In genomic region chr1:166975361-166976129, GRCh38 we compare ENCODE assay signal across 8 cellular contexts.
A peak's percentile ranks its signal among the peaks of the same experiment; 100 is the strongest.
DNase-seq lines count a peak whose midpoint lies in the region; ATAC-seq and TF ChIP-seq lines count a peak whose summit lies in the region.

Gene ILDR2, minus strand, starts transcription at chr1:166975540. Its CDS starts 272 bp downstream, at chr1:166975268.

- no peak for TF ChIP-seq EP300 in Ishikawa (IDR thresholded peaks at IDR 0.05; ENCODE audit: borderline replicate concordance)

- DNase-seq in COR-L47 (lab: John Stamatoyannopoulos, UW) (peak; percentile 46), UCSD-AML1 (lab: John Stamatoyannopoulos, UW; ENCODE audit: unreplicated experiment) (peak; percentile 21), T47D (ENCODE audit: low read depth in 1 of 2, low spot score in 1 of 2) (peak; percentile 45 to 68), iris pigment epithelial cell (ENCODE audit: low read depth) (peak; percentile 28), OCI-M2 (lab: John Stamatoyannopoulos, UW; ENCODE audit: unreplicated experiment) (no peak)
- DNase-seq in stimulated activated CD4-positive, alpha-beta T cell treated with anti-CD3 and anti-CD28 coated beads, Interleukin-12 subunit alpha, Interleukin-12 subunit beta, amount 100 ng/mL, for 4 hours: peak; percentile 67

- ATAC-seq in GM21367 (IDR thresholded peaks at IDR 0.05; ENCODE audit: unreplicated experiment): peak; percentile 55

- in situ Hi-C loops in T47D (cut with HindIII; ENCODE audit: low pct_unique_long_range_greater_than_20kb, low sequenced_read_pairs): no loop called here

- no peak for TF ChIP-seq RAD21 in Ishikawa (IDR thresholded peaks at IDR 0.05; ENCODE audit: low read depth)

TF ChIP-seq in Ishikawa, 13 proteins besides CTCF, POLR2A, EP300 and RAD21:
- TF ChIP-seq EGR1 (IDR thresholded peaks at IDR 0.05): no peak
- TF ChIP-seq TAF1 (IDR thresholded peaks at IDR 0.05; ENCODE audit: low read depth): no peak
- no peak for TF ChIP-seq CEBPB (IDR thresholded peaks at IDR 0.05)
- TF ChIP-seq, protein P1, sequence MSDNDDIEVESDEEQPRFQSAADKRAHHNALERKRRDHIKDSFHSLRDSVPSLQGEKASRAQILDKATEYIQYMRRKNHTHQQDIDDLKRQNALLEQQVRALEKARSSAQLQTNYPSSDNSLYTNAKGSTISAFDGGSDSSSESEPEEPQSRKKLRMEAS (IDR thresholded peaks at IDR 0.05): peak; percentile 34; the same call in 1 of the 2 replicates
- TF ChIP-seq USF1 (IDR thresholded peaks at IDR 0.05): peak; percentile 77
